ENCODE assay signal across 9 cellular contexts in the genomic region with DNA sequence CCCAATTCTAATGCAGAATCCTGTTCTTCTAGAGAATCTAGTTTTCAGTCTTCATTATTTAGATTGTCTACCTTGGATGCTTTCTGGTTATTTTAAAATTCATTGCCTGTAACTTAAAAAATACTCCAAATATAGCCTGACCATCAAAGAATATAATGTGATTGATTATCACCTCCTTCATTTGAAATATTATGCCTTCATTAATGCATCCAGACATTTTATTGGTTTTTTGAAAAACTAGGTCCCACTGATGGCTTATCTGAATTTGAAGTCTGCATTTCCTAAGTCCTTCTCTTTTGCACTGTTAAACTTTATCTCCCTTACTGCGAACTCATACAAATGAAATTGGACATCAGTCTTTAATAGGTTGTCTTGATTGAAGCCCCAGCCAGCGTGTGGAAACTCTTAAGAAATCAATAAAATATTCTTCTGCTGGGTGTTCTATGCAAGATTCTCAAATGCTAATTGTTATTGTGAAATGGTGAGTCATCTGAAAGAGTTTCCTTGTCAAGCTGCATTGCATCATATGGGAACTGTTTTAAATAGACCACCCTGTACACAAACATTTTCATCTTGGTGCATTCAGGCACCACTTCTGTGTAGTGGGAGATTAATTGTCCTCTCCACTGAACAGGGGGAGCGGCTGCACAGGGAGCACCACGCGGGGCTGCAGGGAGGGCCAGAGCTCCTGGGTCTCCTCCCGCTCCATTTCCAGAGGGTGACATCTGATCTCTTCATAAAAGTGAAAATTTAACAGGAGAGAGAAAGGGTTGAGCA.
A peak's percentile ranks its signal among the peaks of the same experiment; 100 is the strongest.
DNase-seq lines count a peak whose midpoint lies in the region; ATAC-seq and TF ChIP-seq lines count a peak whose summit lies in the region.
"Had no signal": no experiment of that assay in that cellular context is flagged by ENCODE, and none has a peak within 500 bp of the region (broad histone marks: within the 10 kb centered on the region; RNA-seq: fewer than 3 reads in every experiment).

No MANE protein-coding gene starts in this region.

- CTCF ChIA-PET in activated CD4-positive, alpha-beta T cell treated with anti-CD3 and anti-CD28 coated beads for 36 hours (lab: Charles Lee): no interaction called here
- CTCF ChIA-PET in activated CD4-positive, alpha-beta T cell treated with anti-CD3 and anti-CD28 coated beads, Interleukin-2, amount 10 ng/mL, durations not matched to agents 7 days and 5 days (lab: Charles Lee): no interaction called here
- CTCF ChIA-PET in RWPE1 (lab: Yijun Ruan, JAX): no interaction called here

- POLR2A ChIA-PET in activated CD4-positive, alpha-beta T cell treated with anti-CD3 and anti-CD28 coated beads for 36 hours (lab: Charles Lee): interaction anchor here (0.7 kb wide), 1 partner anchor 10 kb away, joined by 3 read pairs; no protein-coding TSS in a partner anchor
- POLR2A ChIA-PET in activated CD4-positive, alpha-beta T cell treated with anti-CD3 and anti-CD28 coated beads, Interleukin-2, amount 10 ng/mL, durations not matched to agents 7 days and 5 days (lab: Charles Lee): no interaction called here
- POLR2A ChIA-PET in RWPE1 (lab: Yijun Ruan, JAX; ENCODE audit: low non-redundant PET): no interaction called here

- no peak for TF ChIP-seq CTCF in RWPE1 (conservative IDR thresholded peaks at IDR 0.05; ENCODE audit: low read depth)

- H3K9me3 Mint-ChIP-seq in activated CD4-positive, alpha-beta T cell treated with anti-CD3 and anti-CD28 coated beads for 36 hours (ENCODE audit: low read depth): no peaks in the 10 kb centered on the region
- H3K9me3 Mint-ChIP-seq in activated CD4-positive, alpha-beta T cell treated with anti-CD3 and anti-CD28 coated beads, Interleukin-2, amount 10 ng/mL, durations not matched to agents 7 days and 5 days: no peaks in the 10 kb centered on the region

- H3K4me1 Mint-ChIP-seq in activated CD4-positive, alpha-beta T cell treated with anti-CD3 and anti-CD28 coated beads for 36 hours: peaks cover 4% of the 10 kb centered on the region
- no peaks in the 10 kb centered on the region for H3K4me1 Mint-ChIP-seq in activated CD4-positive, alpha-beta T cell treated with anti-CD3 and anti-CD28 coated beads, Interleukin-2, amount 10 ng/mL, durations not matched to agents 7 days and 5 days
- H3K4me1 Mint-ChIP-seq: B cell had no signal

- no peak for ATAC-seq in activated CD4-positive, alpha-beta T cell treated with anti-CD3 and anti-CD28 coated beads for 36 hours
- no peak for ATAC-seq in HG03045 (IDR thresholded peaks at IDR 0.05; ENCODE audit: unreplicated experiment)

- H3K27me3 Mint-ChIP-seq in activated CD4-positive, alpha-beta T cell treated with anti-CD3 and anti-CD28 coated beads for 36 hours: no peaks in the 10 kb centered on the region
- H3K27me3 Mint-ChIP-seq in activated CD4-positive, alpha-beta T cell treated with anti-CD3 and anti-CD28 coated beads, Interleukin-2, amount 10 ng/mL, durations not matched to agents 7 days and 5 days: peaks cover 5% of the 10 kb centered on the region

- intact Hi-C loops in activated CD4-positive, alpha-beta T cell treated with anti-CD3 and anti-CD28 coated beads for 36 hours (cut with DNase I, micrococcal nuclease): no loop called here
- intact Hi-C loops in head of caudate nucleus (cut with DNase I): no loop called here

- H3K27ac ChIP-seq in RWPE1: peak overlapping the region; percentile 66

- H3K4me3 Mint-ChIP-seq in activated CD4-positive, alpha-beta T cell treated with anti-CD3 and anti-CD28 coated beads for 36 hours: no peak overlapping the region
- no peak overlapping the region for H3K4me3 Mint-ChIP-seq in activated CD4-positive, alpha-beta T cell treated with anti-CD3 and anti-CD28 coated beads, Interleukin-2, amount 10 ng/mL, durations not matched to agents 7 days and 5 days
- H3K4me3 Mint-ChIP-seq: B cell had no signal

- no peaks in the 10 kb centered on the region for H3K36me3 Mint-ChIP-seq in activated CD4-positive, alpha-beta T cell treated with anti-CD3 and anti-CD28 coated beads for 36 hours (ENCODE audit: low read depth)
- H3K36me3 Mint-ChIP-seq in activated CD4-positive, alpha-beta T cell treated with anti-CD3 and anti-CD28 coated beads, Interleukin-2, amount 10 ng/mL, durations not matched to agents 7 days and 5 days (ENCODE audit: low read depth): no peaks in the 10 kb centered on the region

- DNase-seq in activated CD4-positive, alpha-beta T cell treated with anti-CD3 and anti-CD28 coated beads for 36 hours: no peak
- no peak for DNase-seq in activated CD4-positive, alpha-beta T cell treated with anti-CD3 and anti-CD28 coated beads, Interleukin-2, amount 10 ng/mL, durations not matched to agents 7 days and 5 days
- DNase-seq in RWPE1 (ENCODE audit: low spot score): peak; percentile 84
- peak; percentile 87 for DNase-seq in fibroblast of the conjunctiva (ENCODE audit: low read depth)
- peak; percentile 43 for DNase-seq in stromal cell of bone marrow (ENCODE audit: low read depth)
- DNase-seq in NCI-H524 treated with DMSO at 0.1 percent for 48 hours (lab: John Stamatoyannopoulos, UW): no peak
- DNase-seq in head of caudate nucleus: no peak

- peak overlapping the region; percentile 43 for H3K27ac Mint-ChIP-seq in activated CD4-positive, alpha-beta T cell treated with anti-CD3 and anti-CD28 coated beads for 36 hours
- no peak overlapping the region for H3K27ac Mint-ChIP-seq in activated CD4-positive, alpha-beta T cell treated with anti-CD3 and anti-CD28 coated beads, Interleukin-2, amount 10 ng/mL, durations not matched to agents 7 days and 5 days
- H3K27ac Mint-ChIP-seq: B cell had no signal

Comparison
In these comparisons a context has a peak if more than half of its experiments do, and no peak if none do; other contexts are left out.
1. DNase-seq: peak in RWPE1 (single experiment), fibroblast of the conjunctiva (single experiment) and stromal cell of bone marrow (single experiment); none in activated CD4-positive, alpha-beta T cell treated with anti-CD3 and anti-CD28 coated beads for 36 hours (single experiment), activated CD4-positive, alpha-beta T cell treated with anti-CD3 and anti-CD28 coated beads, Interleukin-2, amount 10 ng/mL, durations not matched to agents 7 days and 5 days (single experiment), NCI-H524 treated with DMSO at 0.1 percent for 48 hours (single experiment) and head of caudate nucleus (0 of 42).